ENCODE assay signal across 23 cellular contexts in genomic region chr13:112852392-112852791, GRCh38.
"Had no signal": no experiment of that assay in that cellular context is flagged by ENCODE, and none has a peak within 500 bp of the region (broad histone marks: within the 10 kb centered on the region; RNA-seq: fewer than 3 reads in every experiment).

No MANE protein-coding gene starts in this region.

- H3K27ac ChIP-seq: KMS-11, SJSA1 had no signal

- H3K4me1 Mint-ChIP-seq: activated B cell treated with CpG ODN at 0.5 μM for 24 hours had no signal

- H3K27me3 Mint-ChIP-seq: activated B cell treated with CpG ODN at 0.5 μM for 24 hours; activated CD4-positive, alpha-beta T cell treated with anti-CD3 and anti-CD28 coated beads, Interleukin-2, amount 10 ng/mL, durations not matched to agents 24 days and 14 days; activated naive CD8-positive, alpha-beta T cell; brain had no signal

- ATAC-seq: SK-N-SH treated with all-trans-retinoic acid at 6 μM for 48 hours had no signal

- H3K4me1 ChIP-seq: SJSA1 had no signal

- H3K27ac Mint-ChIP-seq: activated B cell treated with CpG ODN at 0.5 μM for 24 hours; activated CD4-positive, alpha-beta T cell treated with anti-CD3 and anti-CD28 coated beads, Interleukin-2, amount 10 ng/mL, durations not matched to agents 24 days and 14 days; activated naive CD8-positive, alpha-beta T cell; brain; T-helper 1 cell treated with Interleukin-12 subunit alpha and Interleukin-12 subunit beta and Interleukin-4 antibody, amounts not matched to agents 30 μg/mL and 1 μg/mL, for 36 hours had no signal

- DNase-seq: activated B cell treated with CpG ODN at 0.5 μM for 24 hours; activated CD4-positive, alpha-beta T cell treated with anti-CD3 and anti-CD28 coated beads for 1 hour; activated CD4-positive, alpha-beta T cell treated with anti-CD3 and anti-CD28 coated beads, Interleukin-2, amount 10 ng/mL, durations not matched to agents 24 days and 14 days; activated CD4-positive, alpha-beta T cell treated with anti-CD3 and anti-CD28 coated beads, Interleukin-2, amount 50 U/mL, for 48 hours; activated effector memory CD4-positive, alpha-beta T cell treated with Interleukin-2 at 50 U/mL for 16 hours; activated naive CD4-positive, alpha-beta T cell; activated T-cell treated with anti-CD3 and anti-CD28 coated beads for 4 hours; activated T-cell treated with anti-CD3 and anti-CD28 coated beads, Interleukin-2, amount 50 U/mL, for 48 hours; amygdala; NCI-H1092; NCI-H1417 treated with DMSO at 0.1 percent for 48 hours; NCI-H1694; NCI-H2029 treated with DMSO at 0.1 percent for 48 hours; NCI-H446; NCI-H524; SHP77; T-helper 9 cell had no signal

- H3K9me3 Mint-ChIP-seq: activated B cell treated with CpG ODN at 0.5 μM for 24 hours had no signal

- H3K27me3 ChIP-seq: SJSA1 had no signal

- H3K4me3 ChIP-seq: SJSA1 had no signal

- H3K36me3 ChIP-seq: SJSA1 had no signal

- H3K9me3 ChIP-seq: SJSA1 had no signal

- H3K4me3 Mint-ChIP-seq: activated B cell treated with CpG ODN at 0.5 μM for 24 hours; activated CD4-positive, alpha-beta T cell treated with anti-CD3 and anti-CD28 coated beads, Interleukin-2, amount 10 ng/mL, durations not matched to agents 24 days and 14 days; activated naive CD8-positive, alpha-beta T cell; brain; T-helper 1 cell treated with Interleukin-12 subunit alpha and Interleukin-12 subunit beta and Interleukin-4 antibody, amounts not matched to agents 30 μg/mL and 1 μg/mL, for 36 hours had no signal
